Comparison of ENCODE assay signal across 8 cellular contexts in the genomic region with DNA sequence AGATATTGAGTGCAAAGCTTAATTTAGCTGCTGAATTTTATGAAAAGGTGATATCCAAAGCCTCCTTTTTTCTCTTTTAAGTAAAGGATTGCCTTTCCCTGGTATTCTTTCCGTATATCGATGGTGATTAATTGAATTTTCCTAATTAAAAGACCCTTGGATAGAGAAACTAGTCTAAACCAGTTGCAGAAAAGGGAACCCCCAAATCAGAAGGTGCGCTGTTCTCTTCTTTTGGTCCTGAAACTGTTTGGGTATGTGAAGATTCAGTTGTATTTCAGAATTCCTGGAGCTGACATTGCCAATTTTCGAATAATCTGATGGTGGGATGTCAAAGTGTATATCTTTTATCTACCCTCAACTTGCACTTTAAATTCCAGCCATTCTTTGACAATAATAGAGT. TPM values are rescaled to one million over a fixed set of nuclear protein-coding genes. Genes with fewer than 3 reads are reported as not detected.
A peak's percentile ranks its signal among the peaks of the same experiment; 100 is the strongest.
DNase-seq lines count a peak whose midpoint lies in the region; ATAC-seq, FAIRE-seq and TF ChIP-seq lines count a peak whose summit lies in the region.

No MANE protein-coding gene starts in this region.

- peak overlapping the region; percentile 81 for H3K4me3 ChIP-seq in OCI-LY3 (ENCODE audit: low read length)
- H3K4me3 ChIP-seq in pancreas = peak overlapping the region in 3 of 4 donors; percentile 90 to 97 (median 94)

- H3K9ac ChIP-seq in OCI-LY3 (ENCODE audit: low read length) = no peak overlapping the region

- peaks cover 20% of the 10 kb centered on the region for H3K4me1 ChIP-seq in OCI-LY3 (ENCODE audit: low read length)
- H3K4me1 ChIP-seq in pancreas = peaks cover 5 to 20% (median 15%) of the 10 kb centered on the region in 3 donors

- H3K27ac ChIP-seq in OCI-LY3 (ENCODE audit: low read length) (no peak overlapping the region), pancreas (no peak overlapping the region)

- H2AFZ ChIP-seq in OCI-LY3 (ENCODE audit: low read depth, low read length) = no peak overlapping the region

- no peaks in the 10 kb centered on the region for H3K36me3 Mint-ChIP-seq in endothelial cell (ENCODE audit: low read depth, unreplicated experiment)

- intact Hi-C loops in pancreas (cut with DNase I) = no loop called here

- H3K9me3 Mint-ChIP-seq in endothelial cell (ENCODE audit: unreplicated experiment) = no peaks in the 10 kb centered on the region

- H3K36me3 ChIP-seq in OCI-LY3 (replicated peaks; ENCODE audit: low read depth, low read length) (no peaks in the 10 kb centered on the region), pancreas (no peaks in the 10 kb centered on the region)

- peaks cover 15% of the 10 kb centered on the region for H3K4me1 Mint-ChIP-seq in endothelial cell (ENCODE audit: unreplicated experiment)

- TF ChIP-seq CTCF in OCI-LY3 (IDR thresholded peaks at IDR 0.05; ENCODE audit: low read depth, low read length) = no peak
- TF ChIP-seq CTCF in endothelial cell (IDR thresholded peaks at IDR 0.05; ENCODE audit: unreplicated experiment) = no peak
- TF ChIP-seq CTCF in pancreas (IDR thresholded peaks at IDR 0.05) = no peak

- DNase-seq in EH (ENCODE audit: low read depth) (peak; percentile 19), endothelial cell (ENCODE audit: low spot score) (no peak), pancreas (no peak), cerebellar nuclear complex (lab: John Stamatoyannopoulos, UW) (no peak), NCI-H748 (lab: John Stamatoyannopoulos, UW; ENCODE audit: unreplicated experiment) (no peak), nucleus accumbens (lab: John Stamatoyannopoulos, UW) (no peak)

- ATAC-seq in pancreas (no peak), HG03175 (IDR thresholded peaks at IDR 0.05; ENCODE audit: unreplicated experiment) (no peak)

- H3K27me3 Mint-ChIP-seq in endothelial cell (ENCODE audit: unreplicated experiment) = peaks cover 3% of the 10 kb centered on the region

- H3K27me3 ChIP-seq in OCI-LY3 (ENCODE audit: low read depth, low read length) (no peaks in the 10 kb centered on the region), pancreas (no peaks in the 10 kb centered on the region)

- H3K79me2 ChIP-seq in OCI-LY3 (ENCODE audit: low read length) = peaks cover 80% of the 10 kb centered on the region

- H3K27ac Mint-ChIP-seq in endothelial cell (ENCODE audit: unreplicated experiment) = no peak overlapping the region

- H3K9me3 ChIP-seq in OCI-LY3 (ENCODE audit: insufficient read depth, low read length) (no peaks in the 10 kb centered on the region), pancreas (no peaks in the 10 kb centered on the region)

- H3K4me3 Mint-ChIP-seq in endothelial cell (ENCODE audit: unreplicated experiment) = peak overlapping the region; percentile 90

- peak overlapping the region; percentile 73 for H3K4me2 ChIP-seq in OCI-LY3 (ENCODE audit: low read length)

- WGBS in pancreas, 2 donors = 29 to 42% methylated on average over 4 of the region's 4 CpGs

- no peak for FAIRE-seq in pancreas (lab: Jason Lieb, UNC)

- peaks cover 39% of the 10 kb centered on the region for H4K20me1 ChIP-seq in OCI-LY3 (ENCODE audit: insufficient read depth, low read length)

RNA-seq across cellular contexts. Expression of a gene that starts 1.9 kb away (rescaled TPM):
- total RNA-seq in endothelial cell (ENCODE audit: unreplicated experiment) = 30.0 TPM
- total RNA-seq in pancreas = 10 to 100 TPM; 21.3 to 47.6 (median 24.4) TPM
- 10 to 100 TPM; 20.3 to 30.4 TPM for polyA plus RNA-seq in pancreas

RNA-seq across cellular contexts. Expression of a gene that starts 23.7 kb away (rescaled TPM):
- total RNA-seq in endothelial cell (ENCODE audit: unreplicated experiment) = not detected
- total RNA-seq in pancreas = 1 to 10 TPM in 4 of 6 donors, under 1 TPM in 1, not detected in 1; 0.43 to 6.6 (median 1.7) TPM
- polyA plus RNA-seq in pancreas = 1 to 10 TPM in 1 of 2 donors, not detected in 1; 1.2 TPM
